1 cellular context compared by ENCODE assay signal in genomic region chr7:1065263-1066260, GRCh38.
TF ChIP-seq lines count a peak whose summit lies in the region.

No MANE protein-coding gene starts in this region.

TF ChIP-seq in K562, 482 proteins besides CTCF, POLR2A, EP300 and RAD21 (continued from another document and continues in another):
- TF ChIP-seq HMGXB4 (CRISPR knock-in tag; IDR thresholded peaks at IDR 0.05): no peak
- TF ChIP-seq BCLAF1 (IDR thresholded peaks at IDR 0.05; ENCODE audit: borderline replicate concordance in 1 of 2, control insufficient read depth in 1 of 2, low read depth in 2 of 2, low read length in 1 of 2): 0 out of 4 replicates have a peak, but pooled peaks of 1 of the 2 experiments have one; percentile 28
- TF ChIP-seq GTF2E2 (tag; IDR thresholded peaks at IDR 0.05): no peak
- no peak for TF ChIP-seq MITF (IDR thresholded peaks at IDR 0.05)
- peak; percentile 37; the same call in 1 of the 2 replicates for TF ChIP-seq JUND (IDR thresholded peaks at IDR 0.05; ENCODE audit: borderline replicate concordance, low read depth, low read length)
- TF ChIP-seq JUND (tag; IDR thresholded peaks at IDR 0.05; ENCODE audit: borderline replicate concordance, low read depth, low read length): no peak
- peak; percentile 98 for TF ChIP-seq ARID2 (IDR thresholded peaks at IDR 0.05)
- no peak for TF ChIP-seq ZNF561 (CRISPR knock-in tag; conservative IDR thresholded peaks at IDR 0.05)
- no peak for TF ChIP-seq TAL1 (IDR thresholded peaks at IDR 0.05)
- TF ChIP-seq ZNF639 (CRISPR knock-in tag; conservative IDR thresholded peaks at IDR 0.05 in 1 of 2, IDR thresholded peaks at IDR 0.05 in 1 of 2): no peak
- peak; percentile 97 for TF ChIP-seq SMC3 (conservative IDR thresholded peaks at IDR 0.05; ENCODE audit: insufficient read depth, low read depth, low read length)
- TF ChIP-seq E2F1 (CRISPR knock-in tag; IDR thresholded peaks at IDR 0.05): no peak
- no peak for TF ChIP-seq SREBF2 (CRISPR knock-in tag; IDR thresholded peaks at IDR 0.05)
- peak; percentile 32; the same call in 1 of the 2 replicates for TF ChIP-seq ZNF143 (CRISPR knock-in tag; IDR thresholded peaks at IDR 0.05)
- no peak for TF ChIP-seq XRCC4 (IDR thresholded peaks at IDR 0.05; ENCODE audit: extremely low read depth, insufficient read depth, insufficient read length)
- TF ChIP-seq CHD4 (IDR thresholded peaks at IDR 0.05; ENCODE audit: insufficient read depth, insufficient replicate concordance, low read depth, low read length, poor library complexity, severe bottlenecking): no peak
- no peak for TF ChIP-seq PHF21A (IDR thresholded peaks at IDR 0.05; ENCODE audit: borderline replicate concordance, low read depth)
- no peak for TF ChIP-seq KDM2B (CRISPR knock-in tag; IDR thresholded peaks at IDR 0.05)
- no peak for TF ChIP-seq RBM14 (IDR thresholded peaks at IDR 0.05; ENCODE audit: borderline replicate concordance, insufficient read depth, low read depth, low read length)
- TF ChIP-seq RBM34 (IDR thresholded peaks at IDR 0.05; ENCODE audit: borderline replicate concordance, insufficient read depth, low read length): no peak
- TF ChIP-seq NR2C1 (IDR thresholded peaks at IDR 0.05): no peak
- no peak for TF ChIP-seq NR2C1 (tag; IDR thresholded peaks at IDR 0.05)
- TF ChIP-seq EHMT2 (IDR thresholded peaks at IDR 0.05): no peak
- no peak for TF ChIP-seq HNRNPUL1 (IDR thresholded peaks at IDR 0.05; ENCODE audit: low read length)
- TF ChIP-seq ZNF518B (CRISPR knock-in tag; IDR thresholded peaks at IDR 0.05): no peak
- TF ChIP-seq GABPA (tag; conservative IDR thresholded peaks at IDR 0.05; ENCODE audit: low read depth): 0 out of 2 replicates have a peak, but pooled peaks have one; percentile 35
- peak; percentile 62; the same call in 1 of the 2 replicates for TF ChIP-seq TFAP4 (CRISPR knock-in tag; IDR thresholded peaks at IDR 0.05; ENCODE audit: borderline replicate concordance)
- no peak for TF ChIP-seq PHB (CRISPR knock-in tag; IDR thresholded peaks at IDR 0.05)
- no peak for TF ChIP-seq CCAR2 (IDR thresholded peaks at IDR 0.05; ENCODE audit: low read depth, low read length)
- peak in 1 of 2 experiments; percentile 40; a peak in 1 of 4 replicates for TF ChIP-seq UBTF (IDR thresholded peaks at IDR 0.05; ENCODE audit: borderline replicate concordance in 1 of 2, low read depth in 2 of 2, low read length in 2 of 2)
- peak; percentile 57 for TF ChIP-seq HMGN3 (IDR thresholded peaks at IDR 0.05; ENCODE audit: borderline replicate concordance, extremely low read depth, insufficient read length, low read depth, low read length)
- TF ChIP-seq ZNF668 (CRISPR knock-in tag; IDR thresholded peaks at IDR 0.05): no peak
- peak; percentile 22; the same call in 1 of the 2 replicates for TF ChIP-seq MAX (CRISPR knock-in tag; IDR thresholded peaks at IDR 0.05)
- no peak; the same call in none of the 2 replicates for TF ChIP-seq CXXC5 (CRISPR knock-in tag; IDR thresholded peaks at IDR 0.05)
- TF ChIP-seq MEF2A (IDR thresholded peaks at IDR 0.05; ENCODE audit: control insufficient read depth, low read depth, low read length): no peak
- no peak for TF ChIP-seq KLF1 (tag; IDR thresholded peaks at IDR 0.05)
- peak; percentile 33 for TF ChIP-seq RBM22 (IDR thresholded peaks at IDR 0.05; ENCODE audit: low read depth, low read length, poor library complexity, severe bottlenecking)
- TF ChIP-seq ADNP (tag; IDR thresholded peaks at IDR 0.05): no peak
- peak; percentile 87; the same call in 1 of the 2 replicates for TF ChIP-seq STAG1 (CRISPR knock-in tag; IDR thresholded peaks at IDR 0.05; ENCODE audit: borderline replicate concordance)
- TF ChIP-seq ZBTB8A (IDR thresholded peaks at IDR 0.05; ENCODE audit: partially characterized antibody): no peak
- TF ChIP-seq SP1 (CRISPR knock-in tag; IDR thresholded peaks at IDR 0.05): no peak
- no peak for TF ChIP-seq PPARD (CRISPR knock-in tag; IDR thresholded peaks at IDR 0.05)
- no peak for TF ChIP-seq MTA3 (IDR thresholded peaks at IDR 0.05; ENCODE audit: borderline replicate concordance)
- TF ChIP-seq ESRRA (IDR thresholded peaks at IDR 0.05; ENCODE audit: borderline replicate concordance, low read depth): peak; percentile 44; the same call in 1 of the 2 replicates
- no peak for TF ChIP-seq THRB (CRISPR knock-in tag; conservative IDR thresholded peaks at IDR 0.05)
